In the genomic region with DNA sequence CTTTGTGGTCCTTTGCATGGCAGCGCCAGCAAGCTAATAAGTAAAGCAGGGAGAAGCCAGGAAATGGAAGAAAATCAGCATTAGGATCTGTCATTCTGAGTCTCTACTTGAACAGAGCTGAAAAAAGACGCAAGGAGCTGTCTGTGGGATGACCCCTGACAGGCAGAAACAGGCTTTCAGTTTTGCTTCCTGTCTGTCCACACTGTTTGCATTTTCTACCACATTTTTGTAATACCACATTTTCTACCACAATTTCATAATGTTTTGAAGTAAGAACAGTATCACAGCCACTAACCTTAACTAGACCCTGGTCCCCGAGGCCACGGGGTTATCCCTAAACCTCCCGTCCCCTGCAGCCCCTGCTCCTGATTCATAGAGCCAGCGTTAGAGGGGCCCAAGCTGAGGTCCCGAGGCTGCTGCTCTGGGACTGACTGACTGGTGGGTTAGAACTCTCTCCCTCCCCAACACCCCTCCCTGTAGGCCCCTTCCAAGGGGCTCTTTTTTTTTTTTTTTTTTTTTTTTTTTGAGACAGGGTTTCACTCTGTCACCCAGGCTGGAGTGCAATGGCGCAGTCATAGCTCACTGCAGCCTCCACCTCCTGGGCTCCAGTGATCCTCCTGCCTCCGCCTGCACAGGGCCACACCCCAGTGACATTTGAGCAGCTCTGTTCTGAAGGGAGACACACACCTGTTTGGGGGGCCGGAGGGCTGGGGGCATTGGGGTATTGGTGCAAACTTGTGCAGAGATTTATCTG, we compare ENCODE assay signal across 8 cellular contexts. TPM values are rescaled to one million over a fixed set of nuclear protein-coding genes. Genes with fewer than 3 reads are reported as not detected.
DNase-seq lines count a peak whose midpoint lies in the region; ATAC-seq lines count a peak whose summit lies in the region.

No MANE protein-coding gene starts in this region.

- H2BK5ac ChIP-seq in mesenchymal stem cell (ENCODE audit: low read depth, low read length, poor library complexity, severe bottlenecking), result no peak overlapping the region

- POLR2A ChIA-PET in T-cell (lab: Charles Lee), result no interaction called here

- H3K27me3 Mint-ChIP-seq in T-cell, result peaks cover 0 to 4% of the 10 kb centered on the region in 2 donors

- H2AK5ac ChIP-seq in mesenchymal stem cell (ENCODE audit: low read length, severe bottlenecking), result no peak overlapping the region

- no peak overlapping the region for H3K4ac ChIP-seq in mesenchymal stem cell (ENCODE audit: low read depth in 1 of 2, low read length in 2 of 2)

- peak overlapping the region; percentile 84 to 93 for H3K27ac Mint-ChIP-seq in T-cell

- no peak overlapping the region for H2BK120ac ChIP-seq in mesenchymal stem cell (ENCODE audit: low read depth, low read length)

- H3K4me3 ChIP-seq in mesenchymal stem cell (ENCODE audit: insufficient read depth in 1 of 2, low read depth in 1 of 2, low read length in 2 of 2), result no peak overlapping the region

- no peak overlapping the region for H3K9ac ChIP-seq in mesenchymal stem cell (ENCODE audit: low read length)

- peak overlapping the region; percentile 72 for H3K27ac ChIP-seq in mesenchymal stem cell (ENCODE audit: low read length, poor library complexity, severe bottlenecking)

- H3K9me3 ChIP-seq in mesenchymal stem cell (ENCODE audit: control insufficient read depth, low read length), result no peaks in the 10 kb centered on the region

- peak overlapping the region in 1 of 2 experiments; percentile 68 for H2BK12ac ChIP-seq in mesenchymal stem cell (ENCODE audit: low read length in 2 of 2)

- H3K4me1 Mint-ChIP-seq in T-cell, result peaks cover 26 to 40% (median 36%) of the 10 kb centered on the region in 3 donors

- H3K36me3 ChIP-seq in mesenchymal stem cell (ENCODE audit: control insufficient read depth in 1 of 2, insufficient read depth in 2 of 2, low read depth in 1 of 2, low read length in 2 of 2), result peaks cover 0 to 7% of the 10 kb centered on the region in 2 experiments

- no peaks in the 10 kb centered on the region for H3K36me3 Mint-ChIP-seq in T-cell

- WGBS in mesenchymal stem cell, result 66% methylated on average over 10 of the region's 10 CpGs

- peak overlapping the region; percentile 7 to 28 (median 25) for H3K4me3 Mint-ChIP-seq in T-cell

- no peak overlapping the region for H3K18ac ChIP-seq in mesenchymal stem cell (ENCODE audit: low read depth in 1 of 2, low read length in 2 of 2)

- H3K27me3 ChIP-seq in mesenchymal stem cell (ENCODE audit: control insufficient read depth in 1 of 2, insufficient read depth in 1 of 2, low read length in 2 of 2), result peaks cover 0 to 5% of the 10 kb centered on the region in 2 experiments

- ATAC-seq in HG03060 (IDR thresholded peaks at IDR 0.05; ENCODE audit: low read depth, unreplicated experiment) (peak; percentile 68), T-cell (replicated peaks in 1 of 4) (peak in 3 of 4 experiments; percentile 13 to 35 (median 18))

- H3K4me1 ChIP-seq in mesenchymal stem cell (ENCODE audit: control insufficient read depth, insufficient read depth, low read depth, low read length), result peaks cover 47% of the 10 kb centered on the region

- H4K8ac ChIP-seq in mesenchymal stem cell (ENCODE audit: low read length), result peak overlapping the region; percentile 83

- CTCF ChIA-PET in T-cell (lab: Charles Lee), result interaction anchor here in 1 of 2 donors (1.1 kb wide), 1 partner anchor 29 kb away, joined by 3 read pairs; no protein-coding TSS in a partner anchor

- peak; percentile 33 for DNase-seq in stimulated activated CD4-positive, alpha-beta T cell treated with anti-CD3 and anti-CD28 coated beads, Interleukin-4, amount 100 ng/mL, for 24 hours
- no peak for DNase-seq in stimulated activated CD4-positive, alpha-beta T cell treated with anti-CD3 and anti-CD28 coated beads, Interleukin-2, amount 100 ng/mL, for 24 hours
- DNase-seq in T-cell, result peak in 6 of 34 experiments; percentile 15 to 26 (median 19)
- DNase-seq in mesenchymal stem cell, result peak; percentile 79
- DNase-seq in NCI-H146 (lab: John Stamatoyannopoulos, UW), result no peak
- DNase-seq in T-helper 9 cell, result no peak
- no peak for DNase-seq in NCI-H1694 treated with DMSO at 0.1 percent for 48 hours (lab: John Stamatoyannopoulos, UW)

- no peak overlapping the region for H3K23ac ChIP-seq in mesenchymal stem cell (ENCODE audit: low read length in 2 of 2)

- no peak overlapping the region for H2BK15ac ChIP-seq in mesenchymal stem cell (ENCODE audit: low read depth, poor library complexity, severe bottlenecking)

- H3K4me2 ChIP-seq in mesenchymal stem cell (ENCODE audit: low read length, poor library complexity, severe bottlenecking), result peak overlapping the region; percentile 13

- no peak overlapping the region for H2AFZ ChIP-seq in mesenchymal stem cell (ENCODE audit: low read depth, low read length)

- H3K9me3 Mint-ChIP-seq in T-cell, result no peaks in the 10 kb centered on the region

- no peak overlapping the region for H4K91ac ChIP-seq in mesenchymal stem cell (ENCODE audit: low read length)

- H3K79me1 ChIP-seq in mesenchymal stem cell (replicated peaks; ENCODE audit: low read length, poor library complexity, severe bottlenecking), result no peaks in the 10 kb centered on the region

- H3K14ac ChIP-seq in mesenchymal stem cell (ENCODE audit: low read length in 2 of 2), result no peak overlapping the region

RNA-seq across cellular contexts. Expression of gene CLIC3, which starts 4.0 kb away (rescaled TPM):
- total RNA-seq in T-cell, result 10 to 100 TPM in 2 of 5 donors, 1 to 10 TPM in 3; 5.4 to 24.7 (median 8.0) TPM
- 4.4 TPM for polyA plus RNA-seq in mesenchymal stem cell (2013, experiment 1 of 2)
- 4.3 TPM for polyA plus RNA-seq in mesenchymal stem cell (2013, experiment 2 of 2)

RNA-seq across cellular contexts. Expression of gene PAXX, which starts 8.1 kb away (rescaled TPM):
- total RNA-seq in T-cell, result 100 to 1,000 TPM in 4 of 5 donors, 10 to 100 TPM in 1; 81.3 to 173 (median 127) TPM
- polyA plus RNA-seq in mesenchymal stem cell (2013, experiment 1 of 2), result 27.3 TPM
- 26.3 TPM for polyA plus RNA-seq in mesenchymal stem cell (2013, experiment 2 of 2)

RNA-seq across cellular contexts. Expression of gene LCNL1, which starts 17.6 kb away (rescaled TPM):
- total RNA-seq in T-cell, result 1 to 10 TPM in 3 of 5 donors, under 1 TPM in 2; 0.29 to 2.2 (median 1.3) TPM
- polyA plus RNA-seq in mesenchymal stem cell (2013, experiment 1 of 2), result 4.3 TPM
- 4.1 TPM for polyA plus RNA-seq in mesenchymal stem cell (2013, experiment 2 of 2)

RNA-seq across cellular contexts. Expression of gene PTGDS, which starts 23.1 kb away (rescaled TPM):
- total RNA-seq in T-cell, result 10 to 100 TPM in 4 of 5 donors, 1 to 10 TPM in 1; 9.6 to 56.6 (median 26.4) TPM
- polyA plus RNA-seq in mesenchymal stem cell (2013, experiment 1 of 2), result 172 TPM
- 175 TPM for polyA plus RNA-seq in mesenchymal stem cell (2013, experiment 2 of 2)

RNA-seq across cellular contexts. Expression of gene ABCA2, which starts 27.7 kb away (rescaled TPM):
- 100 to 1,000 TPM in 3 of 5 donors, 10 to 100 TPM in 2; 58.6 to 138 (median 121) TPM for total RNA-seq in T-cell
- 20.0 TPM for polyA plus RNA-seq in mesenchymal stem cell (2013, experiment 1 of 2)
- 17.9 TPM for polyA plus RNA-seq in mesenchymal stem cell (2013, experiment 2 of 2)

Comparison
In these comparisons a context has a peak if more than half of its experiments do, and no peak if none do; other contexts are left out.
1. DNase-seq: peak in stimulated activated CD4-positive, alpha-beta T cell treated with anti-CD3 and anti-CD28 coated beads, Interleukin-4, amount 100 ng/mL, for 24 hours (single experiment) and mesenchymal stem cell (single experiment); none in stimulated activated CD4-positive, alpha-beta T cell treated with anti-CD3 and anti-CD28 coated beads, Interleukin-2, amount 100 ng/mL, for 24 hours (0 of 2), NCI-H146 (single experiment), T-helper 9 cell (single experiment) and NCI-H1694 treated with DMSO at 0.1 percent for 48 hours (single experiment).